ENCODE assay signal across 1 cellular context in genomic region chr11:61544466-61544865, GRCh38.
TF ChIP-seq lines count a peak whose summit lies in the region.

No MANE protein-coding gene starts in this region.

TF ChIP-seq in A549, 52 proteins besides CTCF, POLR2A, EP300 and RAD21 (continued from another document):
- no peak for TF ChIP-seq BCL3 (IDR thresholded peaks at IDR 0.05)
- no peak for TF ChIP-seq NPAS2 (CRISPR knock-in tag; IDR thresholded peaks at IDR 0.05; ENCODE audit: borderline replicate concordance)
- no peak for TF ChIP-seq RFX5 (IDR thresholded peaks at IDR 0.05)
- TF ChIP-seq CHD4 (IDR thresholded peaks at IDR 0.05; ENCODE audit: borderline replicate concordance) = no peak
- no peak for TF ChIP-seq CBX2 (IDR thresholded peaks at IDR 0.05; ENCODE audit: borderline replicate concordance, low read depth)
- no peak for TF ChIP-seq FOSB (CRISPR knock-in tag; IDR thresholded peaks at IDR 0.05)
- no peak for TF ChIP-seq SREBF2 (IDR thresholded peaks at IDR 0.05)
- no peak for TF ChIP-seq CHD2 (IDR thresholded peaks at IDR 0.05; ENCODE audit: low read length, partially characterized antibody)
- TF ChIP-seq NFE2L2 (conservative IDR thresholded peaks at IDR 0.05; ENCODE audit: low read length) = no peak
- TF ChIP-seq, protein P1, sequence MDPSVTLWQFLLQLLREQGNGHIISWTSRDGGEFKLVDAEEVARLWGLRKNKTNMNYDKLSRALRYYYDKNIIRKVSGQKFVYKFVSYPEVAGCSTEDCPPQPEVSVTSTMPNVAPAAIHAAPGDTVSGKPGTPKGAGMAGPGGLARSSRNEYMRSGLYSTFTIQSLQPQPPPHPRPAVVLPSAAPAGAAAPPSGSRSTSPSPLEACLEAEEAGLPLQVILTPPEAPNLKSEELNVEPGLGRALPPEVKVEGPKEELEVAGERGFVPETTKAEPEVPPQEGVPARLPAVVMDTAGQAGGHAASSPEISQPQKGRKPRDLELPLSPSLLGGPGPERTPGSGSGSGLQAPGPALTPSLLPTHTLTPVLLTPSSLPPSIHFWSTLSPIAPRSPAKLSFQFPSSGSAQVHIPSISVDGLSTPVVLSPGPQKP (IDR thresholded peaks at IDR 0.05; ENCODE audit: low read depth, low read length) = no peak
- no peak for TF ChIP-seq ZSCAN20 (CRISPR knock-in tag; IDR thresholded peaks at IDR 0.05)
